Comparison of ENCODE assay signal across 11 cellular contexts in genomic region chr11:31826530-31827438, GRCh38. TPM values are rescaled to one million over a fixed set of nuclear protein-coding genes. Genes with fewer than 3 reads are reported as not detected.
A peak's percentile ranks its signal among the peaks of the same experiment; 100 is the strongest.
DNase-seq lines count a peak whose midpoint lies in the region; ATAC-seq and TF ChIP-seq lines count a peak whose summit lies in the region.
"Had no signal": no experiment of that assay in that cellular context is flagged by ENCODE, and none has a peak within 500 bp of the region (broad histone marks: within the 10 kb centered on the region; RNA-seq: fewer than 3 reads in every experiment).

No MANE protein-coding gene starts in this region.

- H3K79me1 ChIP-seq in IMR-90 (ENCODE audit: low read depth in 1 of 2, low read length in 2 of 2) = no peaks in the 10 kb centered on the region

- H2BK20ac ChIP-seq in IMR-90 (ENCODE audit: low read depth, low read length) = no peak overlapping the region

- H2AK5ac ChIP-seq in IMR-90 (ENCODE audit: low read depth, low read length) = no peak overlapping the region

- H3K4me1 Mint-ChIP-seq in neural progenitor cell = peaks cover 38% of the 10 kb centered on the region

- H3K4me1 ChIP-seq in IMR-90 (ENCODE audit: control insufficient read depth, insufficient read depth, low read length) (peaks cover 8% of the 10 kb centered on the region), ectodermal cell (ENCODE audit: control insufficient read depth, insufficient read depth, low read length) (peaks cover 16% of the 10 kb centered on the region), neural progenitor cell (peaks cover 64% of the 10 kb centered on the region)

- POLR2A ChIA-PET in IMR-90 (lab: Charles Lee; ENCODE audit: unreplicated experiment) = no interaction called here

- H4K20me1 ChIP-seq in IMR-90 (ENCODE audit: insufficient read depth, low read length) (no peaks in the 10 kb centered on the region), neural progenitor cell (ENCODE audit: low read depth) (peaks cover 16% of the 10 kb centered on the region)

- DNase-seq in NCI-H146 (lab: John Stamatoyannopoulos, UW) = peak; percentile 10
- no peak for DNase-seq in NCI-H146 treated with DMSO at 0.1 percent for 48 hours (lab: John Stamatoyannopoulos, UW; ENCODE audit: unreplicated experiment)
- DNase-seq in IMR-90 = no peak
- DNase-seq in neural progenitor cell (ENCODE audit: low spot score) = peak; percentile 71
- DNase-seq in NCI-H82 (lab: John Stamatoyannopoulos, UW) = no peak
- DNase-seq in caudate nucleus (lab: John Stamatoyannopoulos, UW) = no peak
- DNase-seq: esophagus squamous epithelium, lower lobe of right lung had no signal

- dilution Hi-C loops in IMR-90 (cut with HindIII; ENCODE audit: low sequenced_read_pairs, unreplicated experiment) = no loop called here

- no peak for TF ChIP-seq RAD21 in IMR-90 (IDR thresholded peaks at IDR 0.05; ENCODE audit: low read length)

- no peak overlapping the region for H2BK120ac ChIP-seq in IMR-90 (ENCODE audit: low read depth, low read length)

- no TSS peak for BruUV-seq in IMR-90 (replicated peaks; lab: Mats Ljungman, UMichigan)

- H3K36me3 Mint-ChIP-seq in neural progenitor cell = no peaks in the 10 kb centered on the region

- WGBS in IMR-90 (ENCODE audit: extremely low coverage in 2 of 2, insufficient read length in 1 of 2), 2 experiments = 11% methylated on average over 9 of the region's 55 CpGs; no CpG with 5 or more reads in 1 of the 2 experiments
- 1% methylated on average over 55 of the region's 55 CpGs for WGBS in ectodermal cell, 2 experiments

- H3K9ac ChIP-seq in IMR-90 (ENCODE audit: low read depth, low read length) (no peak overlapping the region), neural progenitor cell (no peak overlapping the region)

- CTCF ChIA-PET in IMR-90 (lab: Yijun Ruan, JAX) = no interaction called here

- no peak overlapping the region for H3K18ac ChIP-seq in IMR-90 (ENCODE audit: low read depth, low read length)

- no peak overlapping the region for H4K91ac ChIP-seq in IMR-90 (ENCODE audit: insufficient read depth, low read depth, low read length)

- intact Hi-C loops in IMR-90 (cut with micrococcal nuclease) = no loop called here

- H3K36me3 ChIP-seq in IMR-90 (ENCODE audit: control insufficient read depth, insufficient read depth, low read length) = no peaks in the 10 kb centered on the region
- H3K36me3 ChIP-seq in ectodermal cell (ENCODE audit: control insufficient read depth, insufficient read depth, low read length) = no peaks in the 10 kb centered on the region
- H3K36me3 ChIP-seq in neural progenitor cell = no peaks in the 10 kb centered on the region
- H3K36me3 ChIP-seq: esophagus squamous epithelium, lower lobe of right lung had no signal

- H2BK5ac ChIP-seq in IMR-90 (ENCODE audit: low read depth, low read length, poor library complexity, severe bottlenecking) = no peak overlapping the region

- H3K27me3 Mint-ChIP-seq in neural progenitor cell (ENCODE audit: insufficient read depth, low read depth) = peaks cover 69% of the 10 kb centered on the region

- no peak overlapping the region for H2BK15ac ChIP-seq in IMR-90 (ENCODE audit: low read depth, low read length)

- H3K23ac ChIP-seq in IMR-90 (ENCODE audit: low read depth, low read length) = no peak overlapping the region; the same call in 1 of the 2 replicates

- H3K27ac Mint-ChIP-seq in neural progenitor cell = no peak overlapping the region

- peak; percentile 58 for ATAC-seq in IMR-90 (ENCODE audit: low read depth)
- no peak for ATAC-seq in GM18519 (IDR thresholded peaks at IDR 0.05; ENCODE audit: low FRiP score, unreplicated experiment)
- ATAC-seq: sciatic nerve had no signal

- no peak overlapping the region; the same call in 1 of the 2 replicates for H3K4ac ChIP-seq in IMR-90 (ENCODE audit: low read depth, low read length)

- H3K4me3 Mint-ChIP-seq in neural progenitor cell = peak overlapping the region; percentile 83

- H3K27ac ChIP-seq in IMR-90 (ENCODE audit: insufficient read depth, low read length) (no peak overlapping the region), ectodermal cell (ENCODE audit: insufficient read depth, low read depth, low read length, poor library complexity, severe bottlenecking) (no peak overlapping the region), neural progenitor cell (no peak overlapping the region), caudate nucleus (ENCODE audit: low read depth, low read length) (no peak overlapping the region)
- H3K27ac ChIP-seq: esophagus squamous epithelium, lower lobe of right lung had no signal

- TF ChIP-seq POLR2A in IMR-90 (IDR thresholded peaks at IDR 0.05; ENCODE audit: low read depth, low read length) = no peak

- H3K9me3 ChIP-seq in IMR-90 (ENCODE audit: control insufficient read depth, insufficient read depth, low read length) (peaks cover 15% of the 10 kb centered on the region), ectodermal cell (ENCODE audit: control insufficient read depth, low read length) (no peaks in the 10 kb centered on the region), neural progenitor cell (ENCODE audit: low read depth) (no peaks in the 10 kb centered on the region)
- H3K9me3 ChIP-seq: esophagus squamous epithelium, lower lobe of right lung had no signal

- H2AFZ ChIP-seq in IMR-90 (replicated peaks; ENCODE audit: low read length, poor library complexity) (peak overlapping the region; percentile 54), neural progenitor cell (replicated peaks) (peak overlapping the region; percentile 67)

- H2AK9ac ChIP-seq in IMR-90 (replicated peaks; ENCODE audit: low read depth, low read length, poor library complexity) = no peak overlapping the region

- peaks cover 4% of the 10 kb centered on the region for H3K9me3 Mint-ChIP-seq in neural progenitor cell

- no peaks in the 10 kb centered on the region for H3K79me2 ChIP-seq in neural progenitor cell (ENCODE audit: low read depth)

- H3K4me2 ChIP-seq in IMR-90 (ENCODE audit: low read depth, low read length) = peak overlapping the region; percentile 91
- H3K4me2 ChIP-seq in neural progenitor cell = peak overlapping the region; percentile 91

- H3K4me3 ChIP-seq in IMR-90 (ENCODE audit: insufficient read depth, low read depth, low read length) (peak overlapping the region; percentile 33), ectodermal cell (ENCODE audit: insufficient read depth, low read depth, low read length) (peak overlapping the region; percentile 25), neural progenitor cell (peak overlapping the region; percentile 50)
- H3K4me3 ChIP-seq: lower lobe of right lung had no signal

- H4K5ac ChIP-seq in IMR-90 (ENCODE audit: low read depth, low read length) = no peak overlapping the region

- H3K56ac ChIP-seq in IMR-90 (ENCODE audit: extremely low read depth, insufficient read depth, low read length) = no peak overlapping the region

- peaks cover 60% of the 10 kb centered on the region for H3F3A ChIP-seq in neural progenitor cell (ENCODE audit: low read depth)

- TF ChIP-seq CTCF in IMR-90 (conservative IDR thresholded peaks at IDR 0.05; ENCODE audit: low read depth, low read length) = no peak
- no peak for TF ChIP-seq CTCF in neural progenitor cell (IDR thresholded peaks at IDR 0.05)

- in situ Hi-C loops in IMR-90 (cut with MboI; ENCODE audit: low sequenced_read_pairs) = no loop called here

- H3K27me3 ChIP-seq in IMR-90 (ENCODE audit: control insufficient read depth, insufficient read depth, low read length) = peaks cover 86% of the 10 kb centered on the region
- H3K27me3 ChIP-seq in ectodermal cell (ENCODE audit: control insufficient read depth, insufficient read depth, low read length, poor library complexity, severe bottlenecking) = peaks cover 87% of the 10 kb centered on the region
- peaks cover 87% of the 10 kb centered on the region for H3K27me3 ChIP-seq in neural progenitor cell

- no peak overlapping the region for H3K14ac ChIP-seq in IMR-90 (replicated peaks; ENCODE audit: low read depth, low read length)

- no peaks in the 10 kb centered on the region; the same call in 1 of the 2 replicates for H3K9me1 ChIP-seq in IMR-90 (ENCODE audit: insufficient read depth, low read length)

- no peak overlapping the region for H4K8ac ChIP-seq in IMR-90 (ENCODE audit: low read depth in 2 of 2, low read length in 2 of 2)

TF ChIP-seq in IMR-90, 13 proteins besides CTCF, POLR2A, EP300 and RAD21:
- TF ChIP-seq MAFK (IDR thresholded peaks at IDR 0.05; ENCODE audit: low read depth, low read length) (no peak), RCOR1 (IDR thresholded peaks at IDR 0.05; ENCODE audit: insufficient replicate concordance, low read length) (no peak), MXI1 (IDR thresholded peaks at IDR 0.05; ENCODE audit: borderline replicate concordance, low read depth, low read length) (no peak), BHLHE40 (IDR thresholded peaks at IDR 0.05; ENCODE audit: low read depth, low read length) (no peak)

RNA-seq across cellular contexts. Expression of gene PAX6, which starts 15.7 kb away (rescaled TPM):
- not detected in 2 replicates for total RNA-seq in IMR-90 (2012; rRNA removed)
- not detected in 2 replicates for polyA plus RNA-seq in IMR-90 (2012; rRNA removed)
- polyA plus RNA-seq in IMR-90 (2012; cell fraction: cytosol; rRNA removed) = not detected in 2 replicates
- polyA plus RNA-seq in IMR-90 (2012; cell fraction: nucleus; rRNA removed; ENCODE audit: low replicate concordance) = not detected in 2 replicates
- 114 TPM for polyA plus RNA-seq in ectodermal cell (2013, experiment 1 of 4)
- 182 TPM for polyA plus RNA-seq in ectodermal cell (2013, experiment 2 of 4)
- polyA plus RNA-seq in ectodermal cell (2013, experiment 3 of 4) = 124 TPM
- 170 TPM for polyA plus RNA-seq in ectodermal cell (2013, experiment 4 of 4)
- total RNA-seq in neural progenitor cell (ENCODE audit: low replicate concordance) = 190 and 215 TPM in 2 replicates
- total RNA-seq: lower lobe of right lung, sciatic nerve had no signal

Comparison
In these comparisons a context has a peak if more than half of its experiments do, and no peak if none do; other contexts are left out.
1. DNase-seq: peak in NCI-H146 (single experiment) and neural progenitor cell (single experiment); none in NCI-H146 treated with DMSO at 0.1 percent for 48 hours (single experiment), IMR-90 (single experiment), NCI-H82 (single experiment) and caudate nucleus (0 of 61).
2. RNA of gene PAX6, which starts 15.7 kb away (total RNA-seq): 190 to 215 TPM in neural progenitor cell; not detected in IMR-90; every median in the first group is over 100 times any median in the second.
3. Peak in every context shown above with its lines, with median percentiles within 50 percentile points of each other: H3K4me3 ChIP-seq.